ENCODE assay signal across 8 cellular contexts in genomic region chr1:73674945-73675561, GRCh38.
DNase-seq lines count a peak whose midpoint lies in the region; ATAC-seq and TF ChIP-seq lines count a peak whose summit lies in the region.

No MANE protein-coding gene starts in this region.

- H2AFZ ChIP-seq in Karpas-422 (ENCODE audit: low read length) = no peak overlapping the region

- DNase-seq in AG20443 (ENCODE audit: low spot score) (peak; percentile 13), Karpas-422 (peak; percentile 48), RWPE2 (ENCODE audit: low spot score) (no peak), hepatic stellate cell (ENCODE audit: low spot score) (peak; percentile 0)
- no peak for DNase-seq in activated CD4-positive, alpha-beta T cell treated with anti-CD3 and anti-CD28 coated beads for 48 hours
- DNase-seq in naive thymus-derived CD8-positive, alpha-beta T cell = no peak

- 0 out of 2 replicates have a peak, but pooled peaks cover 4% of the 10 kb centered on the region for H3K9me3 ChIP-seq in Karpas-422 (ENCODE audit: low read length)
- H3K9me3 ChIP-seq in RWPE2 (ENCODE audit: severe bottlenecking) = no peaks in the 10 kb centered on the region

- ATAC-seq in GM19395 (IDR thresholded peaks at IDR 0.05; ENCODE audit: unreplicated experiment) (peak; percentile 77), RWPE2 (ENCODE audit: low read depth) (peak; percentile 53; the same call in 1 of the 3 replicates), HG02970 (IDR thresholded peaks at IDR 0.05; ENCODE audit: low FRiP score, unreplicated experiment) (no peak)
- no peak for ATAC-seq in naive thymus-derived CD8-positive, alpha-beta T cell

- H3K36me3 ChIP-seq in Karpas-422 (ENCODE audit: insufficient read depth, low read length) (no peaks in the 10 kb centered on the region), RWPE2 (ENCODE audit: low read depth) (no peaks in the 10 kb centered on the region)

- no peaks in the 10 kb centered on the region for H3K27me3 Mint-ChIP-seq in naive thymus-derived CD8-positive, alpha-beta T cell

- H3K9me3 Mint-ChIP-seq in naive thymus-derived CD8-positive, alpha-beta T cell = peaks cover 0 to 8% (median 0%) of the 10 kb centered on the region in 9 donors

- no peak overlapping the region for H3K4me3 ChIP-seq in Karpas-422 (ENCODE audit: low read length)
- no peak overlapping the region for H3K4me3 ChIP-seq in RWPE2 (ENCODE audit: severe bottlenecking)

- POLR2A ChIA-PET in naive thymus-derived CD8-positive, alpha-beta T cell (lab: Charles Lee) = no interaction called here

- H3K4me1 ChIP-seq in Karpas-422 (ENCODE audit: low read length) = no peaks in the 10 kb centered on the region
- peaks cover 4% of the 10 kb centered on the region for H3K4me1 ChIP-seq in RWPE2 (ENCODE audit: insufficient read depth, poor library complexity, severe bottlenecking)

- no peaks in the 10 kb centered on the region for H4K20me1 ChIP-seq in Karpas-422 (ENCODE audit: insufficient read depth, low read depth, low read length)

- no peak overlapping the region for H3K27ac Mint-ChIP-seq in naive thymus-derived CD8-positive, alpha-beta T cell

- no peak overlapping the region for H3K27ac ChIP-seq in Karpas-422 (ENCODE audit: low read length)
- H3K27ac ChIP-seq in RWPE2 (ENCODE audit: poor library complexity, severe bottlenecking) = no peak overlapping the region

- no peak overlapping the region for H3K9ac ChIP-seq in Karpas-422 (ENCODE audit: low read length)

- H3K27me3 ChIP-seq in Karpas-422 (ENCODE audit: low read length) (no peaks in the 10 kb centered on the region), RWPE2 (ENCODE audit: insufficient read depth, poor library complexity, severe bottlenecking) (no peaks in the 10 kb centered on the region)

- H3K79me2 ChIP-seq in Karpas-422 (ENCODE audit: low read length) = no peaks in the 10 kb centered on the region

- H3K36me3 Mint-ChIP-seq in naive thymus-derived CD8-positive, alpha-beta T cell = no peaks in the 10 kb centered on the region

- H3K9me2 ChIP-seq in Karpas-422 (replicated peaks; ENCODE audit: insufficient read depth, low read length) = no peaks in the 10 kb centered on the region

- H3K4me1 Mint-ChIP-seq in naive thymus-derived CD8-positive, alpha-beta T cell = no peaks in the 10 kb centered on the region

- no peak overlapping the region for H3K4me3 Mint-ChIP-seq in naive thymus-derived CD8-positive, alpha-beta T cell

- TF ChIP-seq CTCF in RWPE2 (IDR thresholded peaks at IDR 0.05; ENCODE audit: poor library complexity, severe bottlenecking) = peak; percentile 72

- H3K4me2 ChIP-seq in Karpas-422 (ENCODE audit: low read depth, low read length, poor library complexity, severe bottlenecking) = no peak overlapping the region

Comparison
In these comparisons a context has a peak if more than half of its experiments do, and no peak if none do; other contexts are left out.
1. DNase-seq: peak in AG20443 (single experiment), Karpas-422 (single experiment) and hepatic stellate cell (single experiment); none in RWPE2 (single experiment), activated CD4-positive, alpha-beta T cell treated with anti-CD3 and anti-CD28 coated beads for 48 hours (single experiment) and naive thymus-derived CD8-positive, alpha-beta T cell (0 of 10).
2. ATAC-seq: peak in GM19395 (single experiment) and RWPE2 (single experiment); none in HG02970 (single experiment) and naive thymus-derived CD8-positive, alpha-beta T cell (0 of 2).